Comparison of ENCODE assay signal across 1 cellular context in the genomic region with DNA sequence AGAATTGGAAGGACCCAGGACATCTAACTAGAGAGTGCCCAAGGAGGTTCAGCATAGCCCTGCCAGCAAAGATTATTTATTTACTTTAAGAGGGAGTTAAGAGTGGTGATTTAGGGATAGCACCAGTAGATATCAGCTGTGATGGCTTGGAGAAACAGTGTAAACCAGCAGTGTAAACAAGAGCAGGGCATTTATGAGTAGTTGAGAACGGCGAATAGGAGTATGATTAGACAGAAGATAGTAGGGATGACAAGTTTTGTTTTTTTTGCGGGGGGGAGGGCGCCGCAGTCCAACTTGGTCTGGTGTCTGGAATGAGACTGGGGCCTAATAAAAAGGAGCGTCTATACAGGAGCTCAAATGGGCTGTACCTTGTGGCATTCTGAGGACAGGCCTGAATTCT.
A peak's percentile ranks its signal among the peaks of the same experiment; 100 is the strongest.
TF ChIP-seq lines count a peak whose summit lies in the region.

No MANE protein-coding gene starts in this region.

TF ChIP-seq in HEK293T, 16 proteins besides CTCF, POLR2A, EP300 and RAD21:
- TF ChIP-seq, protein P1, sequence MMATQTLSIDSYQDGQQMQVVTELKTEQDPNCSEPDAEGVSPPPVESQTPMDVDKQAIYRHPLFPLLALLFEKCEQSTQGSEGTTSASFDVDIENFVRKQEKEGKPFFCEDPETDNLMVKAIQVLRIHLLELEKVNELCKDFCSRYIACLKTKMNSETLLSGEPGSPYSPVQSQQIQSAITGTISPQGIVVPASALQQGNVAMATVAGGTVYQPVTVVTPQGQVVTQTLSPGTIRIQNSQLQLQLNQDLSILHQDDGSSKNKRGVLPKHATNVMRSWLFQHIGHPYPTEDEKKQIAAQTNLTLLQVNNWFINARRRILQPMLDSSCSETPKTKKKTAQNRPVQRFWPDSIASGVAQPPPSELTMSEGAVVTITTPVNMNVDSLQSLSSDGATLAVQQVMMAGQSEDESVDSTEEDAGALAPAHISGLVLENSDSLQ (IDR thresholded peaks at IDR 0.05): peak; percentile 46; the same call in 1 of the 2 replicates
- peak; percentile 21; the same call in 1 of the 2 replicates for TF ChIP-seq FOXA1 (IDR thresholded peaks at IDR 0.05)
TF ChIP-seq in HEK293T: peak in this region for 2; not testable (repeated sequence) for 14.
